In the genomic region with DNA sequence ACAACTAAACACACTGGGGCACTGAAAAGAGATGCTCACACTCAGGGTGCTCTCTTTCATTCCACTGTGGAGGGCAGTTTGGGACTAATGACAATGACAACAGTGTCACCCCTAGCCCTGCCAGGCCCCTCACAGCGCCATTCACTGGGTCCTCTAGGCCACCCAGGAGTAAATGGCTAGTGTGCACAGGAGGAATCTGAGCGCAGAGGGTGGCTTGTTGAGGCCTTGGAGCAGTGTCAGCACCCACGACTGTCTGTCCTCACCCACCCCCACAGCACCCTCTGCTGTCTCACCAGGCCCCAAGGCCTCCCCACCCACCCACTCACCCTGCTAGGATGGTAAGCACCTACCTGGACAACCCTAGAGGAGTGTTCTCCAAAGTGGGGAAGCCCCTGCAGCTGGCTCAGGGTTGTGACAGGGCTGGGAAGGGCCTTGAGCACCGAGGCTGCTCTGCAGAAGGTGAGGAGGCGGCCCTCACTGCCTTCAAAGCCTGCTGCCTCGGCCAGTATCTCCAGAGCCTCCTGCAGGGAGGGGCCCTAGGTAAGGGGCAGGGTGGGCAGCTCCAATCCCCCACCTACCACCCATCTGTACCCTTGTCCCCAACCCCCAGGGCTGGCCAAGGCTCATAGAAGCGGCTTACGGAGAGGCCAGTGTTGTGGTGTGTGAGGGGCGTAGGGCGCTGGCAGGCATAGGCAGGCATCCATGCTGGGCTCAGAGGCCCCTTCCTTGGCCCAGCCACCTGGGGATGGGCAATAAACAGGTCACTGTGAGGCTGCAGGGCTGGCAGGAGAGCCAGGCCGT, we compare ENCODE assay signal across 19 cellular contexts. TPM values are rescaled to one million over a fixed set of nuclear protein-coding genes. Genes with fewer than 3 reads are reported as not detected.
DNase-seq lines count a peak whose midpoint lies in the region; ATAC-seq, FAIRE-seq and TF ChIP-seq lines count a peak whose summit lies in the region.
"Had no signal": no experiment of that assay in that cellular context is flagged by ENCODE, and none has a peak within 500 bp of the region (broad histone marks: within the 10 kb centered on the region; RNA-seq: fewer than 3 reads in every experiment).

No MANE protein-coding gene starts in this region.

- H3K27me3 ChIP-seq in thyroid gland (no peaks in the 10 kb centered on the region), esophagus squamous epithelium (no peaks in the 10 kb centered on the region)
- H3K27me3 ChIP-seq: esophagus muscularis mucosa, MG63, tibial nerve had no signal

- intact Hi-C loops in Right ventricle myocardium inferior (cut with DNase I) (no loop called here), left ventricle myocardium superior (cut with micrococcal nuclease) (no loop called here), OCI-LY7 (cut with micrococcal nuclease; ENCODE audit: unreplicated experiment) (loop anchor here (10.0 kb wide), 1 partner anchor 65 kb away; no protein-coding TSS in a partner anchor), kidney (cut with DNase I) (no loop called here), thyroid gland (cut with DNase I) (loop anchor here (5.0 kb wide), 1 partner anchor 38 kb away; no protein-coding TSS in a partner anchor), sciatic nerve (cut with DNase I) (loop anchor here (10.0 kb wide), 1 partner anchor 105 kb away; a partner anchor contains a TSS), esophagus squamous epithelium (cut with DNase I) (no loop called here)

- H3K9me3 ChIP-seq in OCI-LY7 (ENCODE audit: low read length) (no peaks in the 10 kb centered on the region), kidney (ENCODE audit: control insufficient read depth in 1 of 2, low read length in 2 of 2) (no peaks in the 10 kb centered on the region), thyroid gland (no peaks in the 10 kb centered on the region), esophagus squamous epithelium (no peaks in the 10 kb centered on the region)
- H3K9me3 ChIP-seq: esophagus muscularis mucosa, MG63, tibial nerve had no signal

- peaks cover 24% of the 10 kb centered on the region; the same call in 1 of the 2 replicates for H3K79me2 ChIP-seq in OCI-LY7 (ENCODE audit: insufficient read depth, low read depth, low read length)

- H3K27ac ChIP-seq in OCI-LY7 (ENCODE audit: low read depth, low read length, poor library complexity, severe bottlenecking) (peak overlapping the region; percentile 78), kidney (ENCODE audit: low read depth in 2 of 2, low read length in 2 of 2) (peak overlapping the region in 1 of 2 donors; percentile 7), thyroid gland (peak overlapping the region in 2 of 3 donors; percentile 8 to 62), esophagus squamous epithelium (no peak overlapping the region)
- H3K27ac ChIP-seq: tibial nerve had no signal

- CTCF ChIA-PET in OCI-LY7 (lab: Charles Lee; ENCODE audit: unreplicated experiment): no interaction called here

- no peak for FAIRE-seq in kidney (lab: Jason Lieb, UNC)
- FAIRE-seq: H1 had no signal

- TF ChIP-seq POLR2A in thyroid gland (IDR thresholded peaks at IDR 0.05): no peak
- TF ChIP-seq POLR2A in esophagus squamous epithelium (IDR thresholded peaks at IDR 0.05): no peak

- H3K4me2 ChIP-seq in OCI-LY7 (ENCODE audit: low read length): peak overlapping the region; percentile 86

- ATAC-seq in Right ventricle myocardium inferior: no peak
- ATAC-seq in left ventricle myocardium superior: no peak
- ATAC-seq in HG03175 (IDR thresholded peaks at IDR 0.05; ENCODE audit: unreplicated experiment): no peak
- no peak for ATAC-seq in sciatic nerve
- ATAC-seq: activated T-helper 17 cell treated with anti-CD3 and anti-CD28 coated beads, Interleukin-2, amount 50 U/mL, for 72 hours had no signal

- DNase-seq in Right ventricle myocardium inferior (ENCODE audit: missing footprints) (peak; percentile 41), left ventricle myocardium superior (no peak), OCI-LY7 (ENCODE audit: low spot score) (no peak), kidney (peak; percentile 65), thyroid gland (no peak), sciatic nerve (ENCODE audit: low spot score) (no peak), esophagus squamous epithelium (lab: John Stamatoyannopoulos, UW) (no peak)
- DNase-seq: activated CD4-positive, alpha-beta memory T cell treated with anti-CD3 and anti-CD28 coated beads for 36 hours; amniotic stem cell; central memory CD4-positive, alpha-beta T cell; effector CD4-positive, alpha-beta T cell; immature natural killer cell; MG63; NCI-H774 had no signal

- no peaks in the 10 kb centered on the region for H3K9me2 ChIP-seq in OCI-LY7 (ENCODE audit: insufficient read depth, low read length)

- peak overlapping the region in 1 of 2 donors; percentile 7 for H3K9ac ChIP-seq in kidney (ENCODE audit: low read length in 2 of 2)

- WGBS in thyroid gland, 2 donors: 85 to 87% methylated on average over 9 to 11 of the region's 11 CpGs
- no CpG with 5 or more reads among the region's 11 CpGs for WGBS in esophagus squamous epithelium, 2 donors

- H3K4me1 ChIP-seq in OCI-LY7 (ENCODE audit: insufficient read depth, low read length, poor library complexity, severe bottlenecking) (peaks cover 40% of the 10 kb centered on the region), kidney (ENCODE audit: control insufficient read depth in 1 of 2, insufficient read depth in 1 of 2, low read depth in 1 of 2, low read length in 2 of 2) (peaks cover 38 to 42% of the 10 kb centered on the region in 2 donors), thyroid gland (peaks cover 27 to 52% of the 10 kb centered on the region in 2 donors), esophagus squamous epithelium (peaks cover 13 to 90% (median 24%) of the 10 kb centered on the region in 3 donors)

- no peak overlapping the region for H2AFZ ChIP-seq in OCI-LY7 (ENCODE audit: low read length)

- peak overlapping the region; percentile 74 for H3K4me3 ChIP-seq in OCI-LY7 (ENCODE audit: low read depth, low read length, poor library complexity, severe bottlenecking)
- H3K4me3 ChIP-seq in kidney (ENCODE audit: low read length in 2 of 2): no peak overlapping the region
- no peak overlapping the region for H3K4me3 ChIP-seq in thyroid gland (replicated peaks in 1 of 3)
- no peak overlapping the region for H3K4me3 ChIP-seq in esophagus squamous epithelium
- H3K4me3 ChIP-seq: esophagus muscularis mucosa, MG63, tibial nerve had no signal

- no TSS peak for BruUV-seq in OCI-LY7 (replicated peaks; lab: Mats Ljungman, UMichigan)

- no peaks in the 10 kb centered on the region; the same call in 1 of the 2 replicates for H4K20me1 ChIP-seq in OCI-LY7 (ENCODE audit: insufficient read depth, low read length)

- POLR2A ChIA-PET in OCI-LY7 (lab: Charles Lee): interaction anchor here (0.5 kb wide), 1 partner anchor 10 kb away, joined by 6 read pairs; no protein-coding TSS in a partner anchor

- H3K36me3 ChIP-seq in OCI-LY7 (ENCODE audit: insufficient read depth, low read length) (peaks cover 72% of the 10 kb centered on the region), kidney (ENCODE audit: control insufficient read depth in 1 of 2, insufficient read depth in 2 of 2, low read length in 2 of 2) (peaks cover 7 to 36% of the 10 kb centered on the region in 2 donors), thyroid gland (peaks cover 23 to 31% of the 10 kb centered on the region in 2 donors), esophagus squamous epithelium (peaks cover 33 to 64% (median 47%) of the 10 kb centered on the region in 3 donors)

- TF ChIP-seq CTCF in OCI-LY7 (conservative IDR thresholded peaks at IDR 0.05; ENCODE audit: low read length): no peak
- no peak for TF ChIP-seq CTCF in kidney (IDR thresholded peaks at IDR 0.05; ENCODE audit: borderline replicate concordance, extremely low read depth, insufficient read depth)
- TF ChIP-seq CTCF in thyroid gland (IDR thresholded peaks at IDR 0.05): no peak
- no peak for TF ChIP-seq CTCF in esophagus squamous epithelium (IDR thresholded peaks at IDR 0.05)

RNA-seq across cellular contexts. Expression of a gene that starts 2.9 kb away (rescaled TPM):
- total RNA-seq in Right ventricle myocardium inferior (16.1 TPM), left ventricle myocardium superior (17.6 TPM), OCI-LY7 (2022) (87.9 and 99.3 TPM in 2 replicates), kidney (41.4 TPM), thyroid gland (10 to 100 TPM; 51.1 to 85.0 (median 58.2) TPM), sciatic nerve (25.6 TPM), esophagus squamous epithelium (10 to 100 TPM; 24.1 to 45.9 (median 24.8) TPM)
- 83.8 and 90.0 TPM in 2 replicates for total RNA-seq in OCI-LY7 (2014; rRNA removed; shearing (Covaris generic))
- 16.3 TPM for polyA plus RNA-seq in kidney (ENCODE audit: insufficient read depth, low read depth, low replicate concordance)

RNA-seq across cellular contexts. Expression of a gene that starts 14.1 kb away (rescaled TPM):
- 1,123 TPM for total RNA-seq in Right ventricle myocardium inferior
- 967 TPM for total RNA-seq in left ventricle myocardium superior
- total RNA-seq in OCI-LY7 (2014; rRNA removed; shearing (Covaris generic)): 0.69 TPM in 1 of 2 replicates, not detected in the other
- total RNA-seq in OCI-LY7 (2022): 0.80 and 1.1 TPM in 2 replicates
- total RNA-seq in kidney: 2.1 TPM
- polyA plus RNA-seq in kidney (ENCODE audit: insufficient read depth, low read depth, low replicate concordance): 37.7 TPM
- total RNA-seq in thyroid gland: 10 to 100 TPM in 2 of 4 donors, 1 to 10 TPM in 2; 2.2 to 28.0 (median 9.1) TPM
- total RNA-seq in sciatic nerve: 0.85 TPM
- total RNA-seq in esophagus squamous epithelium: 1 to 10 TPM in 2 of 4 donors, under 1 TPM in 1, not detected in 1; 0.57 to 1.6 (median 1.3) TPM
- polyA plus RNA-seq: immature natural killer cell had no signal

RNA-seq across cellular contexts. Expression of a gene that starts 24.7 kb away (rescaled TPM):
- total RNA-seq in Right ventricle myocardium inferior (13.6 TPM), left ventricle myocardium superior (18.4 TPM), OCI-LY7 (2022) (35.0 and 42.2 TPM in 2 replicates), kidney (164 TPM), thyroid gland (100 to 1,000 TPM in 1 of 4 donors, 10 to 100 TPM in 3; 38.9 to 151 (median 57.6) TPM), sciatic nerve (236 TPM), esophagus squamous epithelium (10 to 100 TPM in 2 of 4 donors, 1 to 10 TPM in 2; 4.6 to 83.9 (median 25.2) TPM)
- 62.9 and 64.2 TPM in 2 replicates for total RNA-seq in OCI-LY7 (2014; rRNA removed; shearing (Covaris generic))
- 89.4 TPM for polyA plus RNA-seq in kidney (ENCODE audit: insufficient read depth, low read depth, low replicate concordance)

RNA-seq across cellular contexts. Expression of a gene that starts 34.9 kb away (rescaled TPM):
- total RNA-seq in Right ventricle myocardium inferior (36.0 TPM), left ventricle myocardium superior (31.2 TPM), OCI-LY7 (2022) (121 and 137 TPM in 2 replicates), kidney (103 TPM), thyroid gland (100 to 1,000 TPM; 108 to 165 (median 138) TPM), sciatic nerve (85.1 TPM), esophagus squamous epithelium (100 to 1,000 TPM; 185 to 337 (median 225) TPM)
- 124 and 133 TPM in 2 replicates for total RNA-seq in OCI-LY7 (2014; rRNA removed; shearing (Covaris generic))
- 85.9 TPM for polyA plus RNA-seq in kidney (ENCODE audit: insufficient read depth, low read depth, low replicate concordance)

RNA-seq across cellular contexts. Expression of a gene that starts 43.9 kb away (rescaled TPM):
- 87.3 TPM for total RNA-seq in Right ventricle myocardium inferior
- total RNA-seq in left ventricle myocardium superior: 92.9 TPM
- total RNA-seq in OCI-LY7 (2014; rRNA removed; shearing (Covaris generic)): 205 and 230 TPM in 2 replicates
- 261 and 271 TPM in 2 replicates for total RNA-seq in OCI-LY7 (2022)
- total RNA-seq in kidney: 60.0 TPM
- 119 TPM for polyA plus RNA-seq in kidney (ENCODE audit: insufficient read depth, low read depth, low replicate concordance)
- 10 to 100 TPM; 48.8 to 65.8 (median 55.1) TPM for total RNA-seq in thyroid gland
- 67.0 TPM for total RNA-seq in sciatic nerve
- 100 to 1,000 TPM in 1 of 4 donors, 10 to 100 TPM in 3; 71.2 to 164 (median 89.5) TPM for total RNA-seq in esophagus squamous epithelium

Comparison
In these comparisons a context has a peak if more than half of its experiments do, and no peak if none do; other contexts are left out.
1. DNase-seq: peak in Right ventricle myocardium inferior (single experiment) and kidney (single experiment); none in left ventricle myocardium superior (single experiment), OCI-LY7 (single experiment), thyroid gland (0 of 2), sciatic nerve (single experiment) and esophagus squamous epithelium (single experiment).
2. H3K27ac ChIP-seq: peak in OCI-LY7 (single experiment) and thyroid gland (2 of 3); none in esophagus squamous epithelium (0 of 4).
3. RNA of a gene that starts 14.1 kb away (total RNA-seq): 1,123 TPM in Right ventricle myocardium inferior (single experiment) and 967 TPM in left ventricle myocardium superior (single experiment); 2.2 to 28.0 TPM in thyroid gland, 2.1 TPM in kidney (single experiment), 0.57 to 1.6 TPM in esophagus squamous epithelium, 0.85 TPM in sciatic nerve (single experiment) and 0.69 to 1.1 TPM in OCI-LY7; every median in the first group is over 10 times any median in the second.
4. intact Hi-C loops: an anchor here in OCI-LY7 (10.0 kb wide), thyroid gland (5.0 kb wide) and sciatic nerve (10.0 kb wide); none called in Right ventricle myocardium inferior, left ventricle myocardium superior, kidney and esophagus squamous epithelium.